In genomic region chr7:2701406-2701805, GRCh38 we compare ENCODE assay signal across 18 cellular contexts. TPM values are rescaled to one million over a fixed set of nuclear protein-coding genes. Genes with fewer than 3 reads are reported as not detected.
DNase-seq lines count a peak whose midpoint lies in the region; ATAC-seq, FAIRE-seq and TF ChIP-seq lines count a peak whose summit lies in the region.
"Had no signal": no experiment of that assay in that cellular context is flagged by ENCODE, and none has a peak within 500 bp of the region (broad histone marks: within the 10 kb centered on the region; RNA-seq: fewer than 3 reads in every experiment).

No MANE protein-coding gene starts in this region.

- H3K36me3 ChIP-seq in psoas muscle (ENCODE audit: insufficient read depth in 1 of 2, low read depth in 1 of 2): no peaks in the 10 kb centered on the region
- H3K36me3 ChIP-seq: Peyer's patch had no signal

- no peak overlapping the region for H3K4me3 Mint-ChIP-seq in T-helper 2 cell treated with Interferon-gamma antibody and Interleukin-4, amounts not matched to agents 5 μg/mL and 100 μg/mL, for 36 hours
- H3K4me3 Mint-ChIP-seq: GM23338 had no signal

- TF ChIP-seq CTCF in coronary artery (IDR thresholded peaks at IDR 0.05): no peak
- TF ChIP-seq CTCF in psoas muscle (IDR thresholded peaks at IDR 0.05): no peak

- 35 to 50% (median 42%) methylated on average over 16 to 17 of the region's 17 CpGs for WGBS in psoas muscle, 3 donors

- peak overlapping the region; percentile 18 for H3K4me3 ChIP-seq in coronary artery
- no peak overlapping the region for H3K4me3 ChIP-seq in psoas muscle
- H3K4me3 ChIP-seq: GM23338, K562, Peyer's patch had no signal

- H3K9me3 ChIP-seq in psoas muscle: no peaks in the 10 kb centered on the region
- H3K9me3 ChIP-seq: Peyer's patch had no signal

- H3K4me1 Mint-ChIP-seq in T-helper 2 cell treated with Interferon-gamma antibody and Interleukin-4, amounts not matched to agents 5 μg/mL and 100 μg/mL, for 36 hours (ENCODE audit: low read depth): peaks cover 24% of the 10 kb centered on the region

- H3K4me1 ChIP-seq in psoas muscle: no peaks in the 10 kb centered on the region

- ATAC-seq in Right ventricle myocardium superior (ENCODE audit: poor library complexity) (peak; percentile 30), psoas muscle (peak; percentile 6 to 23 (median 19))
- ATAC-seq: K562 had no signal

- H3K27ac Mint-ChIP-seq in T-helper 2 cell treated with Interferon-gamma antibody and Interleukin-4, amounts not matched to agents 5 μg/mL and 100 μg/mL, for 36 hours: no peak overlapping the region
- H3K27ac Mint-ChIP-seq: GM23338 had no signal

- H3K9me3 Mint-ChIP-seq in T-helper 2 cell treated with Interferon-gamma antibody and Interleukin-4, amounts not matched to agents 5 μg/mL and 100 μg/mL, for 36 hours: no peaks in the 10 kb centered on the region

- DNase-seq in Right ventricle myocardium superior (no peak), cardiac septum (ENCODE audit: low spot score) (no peak), coronary artery (ENCODE audit: low spot score) (no peak), psoas muscle (no peak), AG20443 (ENCODE audit: low spot score) (no peak), GM12892 (ENCODE audit: insufficient read length) (no peak), NCI-H748 (lab: John Stamatoyannopoulos, UW; ENCODE audit: unreplicated experiment) (no peak)
- DNase-seq in T-helper 2 cell treated with Interferon-gamma antibody and Interleukin-4, amounts not matched to agents 5 μg/mL and 100 μg/mL, for 36 hours (ENCODE audit: low spot score): no peak
- DNase-seq: 8988T, DMS79 treated with DMSO at 0.1 percent for 48 hours, NCI-H1436 treated with DMSO at 0.1 percent for 48 hours, NCI-H2081, NCI-H524, Peyer's patch, SHP77 had no signal

- peaks cover 7% of the 10 kb centered on the region for H3K27me3 Mint-ChIP-seq in T-helper 2 cell treated with Interferon-gamma antibody and Interleukin-4, amounts not matched to agents 5 μg/mL and 100 μg/mL, for 36 hours (ENCODE audit: low read depth)

- FAIRE-seq in GM12892 (lab: Jason Lieb, UNC): no peak
- FAIRE-seq: G401.6, K562 had no signal

- intact Hi-C loops in Right ventricle myocardium superior (cut with DNase I): no loop called here
- intact Hi-C loops in cardiac septum (cut with DNase I): no loop called here
- intact Hi-C loops in psoas muscle (cut with DNase I): no loop called here

- peaks cover 0 to 22% (median 2%) of the 10 kb centered on the region in 3 donors for H3K27me3 ChIP-seq in psoas muscle (ENCODE audit: insufficient read depth in 3 of 3, low read length in 2 of 3)
- H3K27me3 ChIP-seq: Peyer's patch had no signal

- peak overlapping the region; percentile 31 to 81 for H3K27ac ChIP-seq in coronary artery
- no peak overlapping the region for H3K27ac ChIP-seq in psoas muscle
- H3K27ac ChIP-seq: Peyer's patch had no signal

- no peaks in the 10 kb centered on the region for H3K36me3 Mint-ChIP-seq in T-helper 2 cell treated with Interferon-gamma antibody and Interleukin-4, amounts not matched to agents 5 μg/mL and 100 μg/mL, for 36 hours (ENCODE audit: low read depth)

- TF ChIP-seq POLR2A in GM12892 (IDR thresholded peaks at IDR 0.05; ENCODE audit: low read depth, low read length): no peak

RNA-seq across cellular contexts. Expression of gene AMZ1, which starts 13.4 kb away (rescaled TPM):
- total RNA-seq in Right ventricle myocardium superior (0.08 TPM), cardiac septum (0.08 TPM), psoas muscle (not detected)
- polyA plus RNA-seq in psoas muscle: under 1 TPM in 1 of 3 donors, not detected in 2; 0.03 TPM
- 1.4 TPM for polyA plus RNA-seq in GM12892 (2012; ENCODE audit: missing spikeins)
- total RNA-seq: K562 had no signal
- polyA plus RNA-seq: K562 had no signal
